32 cellular contexts compared by ENCODE assay signal in the genomic region with DNA sequence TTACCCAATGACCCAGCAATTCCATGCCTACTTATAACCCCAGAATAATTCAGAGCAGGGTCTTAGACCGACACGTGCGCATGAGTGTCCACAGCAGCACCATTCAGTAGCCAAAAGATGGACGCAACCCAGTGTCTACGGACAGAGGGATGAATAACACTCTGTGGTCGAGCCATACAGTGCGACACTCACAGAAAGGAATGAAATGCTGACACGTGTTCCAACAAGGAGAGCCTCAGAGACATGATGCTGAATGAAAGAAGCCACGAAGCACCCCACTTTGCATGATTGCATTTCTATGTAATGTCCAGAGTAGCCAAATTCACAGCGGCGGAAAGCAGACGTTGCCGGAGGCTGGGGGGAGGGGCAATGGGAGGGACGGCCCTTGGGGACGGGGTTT.
A peak's percentile ranks its signal among the peaks of the same experiment; 100 is the strongest.
DNase-seq lines count a peak whose midpoint lies in the region; ATAC-seq, FAIRE-seq and TF ChIP-seq lines count a peak whose summit lies in the region.
"Had no signal": no experiment of that assay in that cellular context is flagged by ENCODE, and none has a peak within 500 bp of the region (broad histone marks: within the 10 kb centered on the region; RNA-seq: fewer than 3 reads in every experiment).

No MANE protein-coding gene starts in this region.

- DNase-seq in right lobe of liver (peak in 2 of 3 donors; percentile 1 to 35), HepG2 (ENCODE audit: low spot score) (no peak), astrocyte of the spinal cord (ENCODE audit: low read depth, low spot score) (peak; percentile 18), myocyte (ENCODE audit: low read depth) (peak; percentile 53), adrenal gland (no peak)
- DNase-seq in activated naive CD8-positive, alpha-beta T cell treated with anti-CD3 and anti-CD28 coated beads for 36 hours: no peak
- DNase-seq: activated CD8-positive, alpha-beta memory T cell treated with anti-CD3 and anti-CD28 coated beads, Interleukin-2, amount 10 ng/mL, durations not matched to agents 7 days and 5 days; amygdala; DMS53; effector memory CD8-positive, alpha-beta T cell; GOT3; hippocampal formation; immature natural killer cell; MV-4-11; retina; SHP77; stimulated activated CD4-positive, alpha-beta T cell treated with anti-CD3 and anti-CD28 coated beads, Interleukin-2, amount 100 ng/mL, for 24 hours; SW 1271; T-helper 9 cell; transverse colon had no signal

- 0 out of 2 replicates have a peak, but pooled peaks cover 15% of the 10 kb centered on the region for H4K20me1 ChIP-seq in HepG2 (ENCODE audit: insufficient read depth, low read length)

- no peaks in the 10 kb centered on the region for H3K4me1 ChIP-seq in right lobe of liver
- H3K4me1 ChIP-seq in HepG2 (ENCODE audit: insufficient read depth, low read length): no peaks in the 10 kb centered on the region
- no peaks in the 10 kb centered on the region for H3K4me1 ChIP-seq in adrenal gland (replicated peaks in 1 of 2)
- H3K4me1 ChIP-seq: BLaER1 treated with 17β-estradiol and CSF1 and Interleukin-3, amounts not matched to agents 10 nM and 100 nM had no signal

- H2AFZ ChIP-seq in HepG2 (ENCODE audit: low read length): no peak overlapping the region

- no peak overlapping the region for H3K4me2 ChIP-seq in HepG2 (ENCODE audit: low read depth, low read length)
- H3K4me2 ChIP-seq: BLaER1 treated with 17β-estradiol and CSF1 and Interleukin-3, amounts not matched to agents 10 nM and 100 nM; smooth muscle cell had no signal

- no peaks in the 10 kb centered on the region for H3K9me3 Mint-ChIP-seq in activated naive CD8-positive, alpha-beta T cell treated with anti-CD3 and anti-CD28 coated beads for 36 hours
- H3K9me3 Mint-ChIP-seq: effector memory CD8-positive, alpha-beta T cell; immature natural killer cell; mesothelial cell of epicardium had no signal

- no peak overlapping the region for H3K4me3 Mint-ChIP-seq in activated naive CD8-positive, alpha-beta T cell treated with anti-CD3 and anti-CD28 coated beads for 36 hours
- H3K4me3 Mint-ChIP-seq: activated CD8-positive, alpha-beta memory T cell treated with anti-CD3 and anti-CD28 coated beads, Interleukin-2, amount 10 ng/mL, durations not matched to agents 7 days and 5 days; activated naive CD4-positive, alpha-beta T cell treated with anti-CD3 and anti-CD28 coated beads, Interleukin-2, amount 10 ng/mL, durations not matched to agents 7 days and 5 days; activated T-helper 1 cell treated with anti-CD3 and anti-CD28 coated beads, Interleukin-12 subunit alpha, Interleukin-12 subunit beta, Interleukin-2, Interleukin-4 antibody, amounts not matched to agents 30 ng/mL and 10 ng/mL and 1 ng/mL, durations not matched to agents 14 hours and 24 hours and 36 hours; effector memory CD8-positive, alpha-beta T cell; immature natural killer cell; mesothelial cell of epicardium; naive thymus-derived CD8-positive, alpha-beta T cell had no signal

- ATAC-seq in right lobe of liver: no peak
- ATAC-seq in HepG2: no peak
- ATAC-seq in HG02678 (IDR thresholded peaks at IDR 0.05; ENCODE audit: unreplicated experiment): no peak
- ATAC-seq in HG03135 (IDR thresholded peaks at IDR 0.05; ENCODE audit: unreplicated experiment): no peak
- ATAC-seq: activated CD8-positive, alpha-beta memory T cell treated with anti-CD3 and anti-CD28 coated beads, Interleukin-2, amount 10 ng/mL, durations not matched to agents 7 days and 5 days; effector memory CD8-positive, alpha-beta T cell; esophagus mucosa; left lobe of liver; naive thymus-derived CD8-positive, alpha-beta T cell had no signal

- no peak overlapping the region for H3K9ac ChIP-seq in HepG2 (ENCODE audit: insufficient read depth, low read depth, low read length)
- H3K9ac ChIP-seq: BLaER1 treated with 17β-estradiol and CSF1 and Interleukin-3, amounts not matched to agents 10 nM and 100 nM had no signal

- no peak for FAIRE-seq in HepG2 (lab: Jason Lieb, UNC)
- FAIRE-seq: frontal cortex had no signal

- H3K27me3 ChIP-seq in right lobe of liver: no peaks in the 10 kb centered on the region
- H3K27me3 ChIP-seq in HepG2 (ENCODE audit: control insufficient read depth in 1 of 2, insufficient read depth in 2 of 2, low read length in 2 of 2): no peaks in the 10 kb centered on the region
- H3K27me3 ChIP-seq in adrenal gland: no peaks in the 10 kb centered on the region
- H3K27me3 ChIP-seq: BLaER1 treated with 17β-estradiol and CSF1 and Interleukin-3, amounts not matched to agents 10 nM and 100 nM; transverse colon had no signal

- no peak for TF ChIP-seq EP300 in HepG2 (IDR thresholded peaks at IDR 0.05; ENCODE audit: low read depth in 2 of 2, low read length in 2 of 2)
- no peak for TF ChIP-seq EP300 in HepG2 (CRISPR knock-in tag; IDR thresholded peaks at IDR 0.05; ENCODE audit: borderline replicate concordance)

- H3K79me2 ChIP-seq in HepG2 (ENCODE audit: insufficient read depth, low read length): no peaks in the 10 kb centered on the region

- H3K27ac Mint-ChIP-seq in activated naive CD8-positive, alpha-beta T cell treated with anti-CD3 and anti-CD28 coated beads for 36 hours: no peak overlapping the region
- H3K27ac Mint-ChIP-seq: activated CD8-positive, alpha-beta memory T cell treated with anti-CD3 and anti-CD28 coated beads, Interleukin-2, amount 10 ng/mL, durations not matched to agents 7 days and 5 days; activated naive CD4-positive, alpha-beta T cell treated with anti-CD3 and anti-CD28 coated beads, Interleukin-2, amount 10 ng/mL, durations not matched to agents 7 days and 5 days; activated T-helper 1 cell treated with anti-CD3 and anti-CD28 coated beads, Interleukin-12 subunit alpha, Interleukin-12 subunit beta, Interleukin-2, Interleukin-4 antibody, amounts not matched to agents 30 ng/mL and 10 ng/mL and 1 ng/mL, durations not matched to agents 14 hours and 24 hours and 36 hours; effector memory CD8-positive, alpha-beta T cell; immature natural killer cell; mesothelial cell of epicardium; naive thymus-derived CD8-positive, alpha-beta T cell had no signal

- H3K9me3 ChIP-seq in right lobe of liver (no peaks in the 10 kb centered on the region), HepG2 (ENCODE audit: low read length) (no peaks in the 10 kb centered on the region), adrenal gland (replicated peaks in 1 of 3) (no peaks in the 10 kb centered on the region)
- H3K9me3 ChIP-seq: transverse colon had no signal

- CTCF ChIA-PET in HepG2 (lab: Yijun Ruan, JAX; ENCODE audit: low intra/inter-chr PET ratio, low total read pairs): no interaction called here

- BruUV-seq in HepG2 (replicated peaks; lab: Mats Ljungman, UMichigan): no TSS peak

- H3K4me1 Mint-ChIP-seq in activated naive CD8-positive, alpha-beta T cell treated with anti-CD3 and anti-CD28 coated beads for 36 hours: no peaks in the 10 kb centered on the region
- H3K4me1 Mint-ChIP-seq: activated CD8-positive, alpha-beta memory T cell treated with anti-CD3 and anti-CD28 coated beads, Interleukin-2, amount 10 ng/mL, durations not matched to agents 7 days and 5 days; activated naive CD4-positive, alpha-beta T cell treated with anti-CD3 and anti-CD28 coated beads, Interleukin-2, amount 10 ng/mL, durations not matched to agents 7 days and 5 days; immature natural killer cell; naive thymus-derived CD8-positive, alpha-beta T cell had no signal

- no peak for TF ChIP-seq CTCF in right lobe of liver (IDR thresholded peaks at IDR 0.05)
- no peak for TF ChIP-seq CTCF in HepG2 (CRISPR knock-in tag; IDR thresholded peaks at IDR 0.05)
- TF ChIP-seq CTCF in astrocyte of the spinal cord (IDR thresholded peaks at IDR 0.05; ENCODE audit: low read depth, low read length): no peak
- TF ChIP-seq CTCF in adrenal gland (IDR thresholded peaks at IDR 0.05): no peak

- in situ Hi-C loops in HepG2 (cut with HindIII; ENCODE audit: extremely low pct_ligation_motif_present, low pct_unique_long_range_greater_than_20kb) (no loop called here), astrocyte of the spinal cord (cut with HindIII; ENCODE audit: low sequenced_read_pairs) (no loop called here)

- no peak for TF ChIP-seq RAD21 in HepG2 (CRISPR knock-in tag; IDR thresholded peaks at IDR 0.05)

- no peaks in the 10 kb centered on the region for H3K36me3 ChIP-seq in right lobe of liver
- H3K36me3 ChIP-seq in HepG2 (replicated peaks in 1 of 2; ENCODE audit: control insufficient read depth in 1 of 2, insufficient read depth in 2 of 2, low read length in 2 of 2): no peaks in the 10 kb centered on the region
- no peaks in the 10 kb centered on the region for H3K36me3 ChIP-seq in adrenal gland (replicated peaks in 1 of 2)
- H3K36me3 ChIP-seq: BLaER1 treated with 17β-estradiol and CSF1 and Interleukin-3, amounts not matched to agents 10 nM and 100 nM; transverse colon had no signal

- no peak overlapping the region for H3K27ac ChIP-seq in right lobe of liver
- H3K27ac ChIP-seq in HepG2 (ENCODE audit: extremely low read length, insufficient read depth, low read length): no peak overlapping the region
- no peak overlapping the region for H3K27ac ChIP-seq in adrenal gland
- H3K27ac ChIP-seq: BLaER1 treated with 17β-estradiol and CSF1 and Interleukin-3, amounts not matched to agents 10 nM and 100 nM; coronary artery; transverse colon had no signal

- H3K36me3 Mint-ChIP-seq in activated naive CD8-positive, alpha-beta T cell treated with anti-CD3 and anti-CD28 coated beads for 36 hours: no peaks in the 10 kb centered on the region
- H3K36me3 Mint-ChIP-seq: activated CD8-positive, alpha-beta memory T cell treated with anti-CD3 and anti-CD28 coated beads, Interleukin-2, amount 10 ng/mL, durations not matched to agents 7 days and 5 days; activated naive CD4-positive, alpha-beta T cell treated with anti-CD3 and anti-CD28 coated beads, Interleukin-2, amount 10 ng/mL, durations not matched to agents 7 days and 5 days; immature natural killer cell; mesothelial cell of epicardium; naive thymus-derived CD8-positive, alpha-beta T cell had no signal

- POLR2A ChIA-PET in HepG2 (lab: Yijun Ruan, JAX): no interaction called here

- H3K4me3 ChIP-seq in right lobe of liver: no peak overlapping the region
- no peak overlapping the region for H3K4me3 ChIP-seq in HepG2 (replicated peaks in 1 of 3; ENCODE audit: insufficient read depth in 1 of 3, low read depth in 2 of 3, low read length in 3 of 3)
- H3K4me3 ChIP-seq in astrocyte of the spinal cord (ENCODE audit: low read depth, low read length): no peak overlapping the region
- H3K4me3 ChIP-seq in adrenal gland: no peak overlapping the region
- H3K4me3 ChIP-seq: BLaER1 treated with 17β-estradiol and CSF1 and Interleukin-3, amounts not matched to agents 10 nM and 100 nM; coronary artery; smooth muscle cell; transverse colon had no signal

- no peaks in the 10 kb centered on the region for H3K27me3 Mint-ChIP-seq in activated naive CD8-positive, alpha-beta T cell treated with anti-CD3 and anti-CD28 coated beads for 36 hours
- H3K27me3 Mint-ChIP-seq: activated CD8-positive, alpha-beta memory T cell treated with anti-CD3 and anti-CD28 coated beads, Interleukin-2, amount 10 ng/mL, durations not matched to agents 7 days and 5 days; activated naive CD4-positive, alpha-beta T cell treated with anti-CD3 and anti-CD28 coated beads, Interleukin-2, amount 10 ng/mL, durations not matched to agents 7 days and 5 days had no signal

- intact Hi-C loops in right lobe of liver (cut with DNase I) (no loop called here), HepG2 (cut with micrococcal nuclease; ENCODE audit: unreplicated experiment) (no loop called here), adrenal gland (cut with DNase I) (no loop called here)

- WGBS in right lobe of liver (ENCODE audit: insufficient coverage, low coverage, low lambda C conversion rate, missing lambda C conversion rate): 74% methylated on average over 9 of the region's 15 CpGs
- WGBS in HepG2 (ENCODE audit: low lambda C conversion rate): 92% methylated on average over 15 of the region's 15 CpGs
- 79 to 82% (median 81%) methylated on average over 15 of the region's 15 CpGs for WGBS in adrenal gland, 4 donors

- no peak for TF ChIP-seq POLR2A in right lobe of liver (IDR thresholded peaks at IDR 0.05)
- TF ChIP-seq POLR2A in HepG2 (IDR thresholded peaks at IDR 0.05; ENCODE audit: insufficient read depth in 1 of 2, low read depth in 2 of 2, low read length in 2 of 2): no peak
- TF ChIP-seq POLR2A in adrenal gland (IDR thresholded peaks at IDR 0.05): no peak

Comparison
In these comparisons a context has a peak if more than half of its experiments do, and no peak if none do; other contexts are left out.
1. DNase-seq: peak in right lobe of liver (2 of 3), astrocyte of the spinal cord (single experiment) and myocyte (single experiment); none in HepG2 (single experiment), adrenal gland (0 of 7) and activated naive CD8-positive, alpha-beta T cell treated with anti-CD3 and anti-CD28 coated beads for 36 hours (single experiment).